Comparison of ENCODE assay signal across 22 cellular contexts in genomic region chr2:42249284-42249683, GRCh38.
DNase-seq lines count a peak whose midpoint lies in the region; ATAC-seq and TF ChIP-seq lines count a peak whose summit lies in the region.
"Had no signal": no experiment of that assay in that cellular context is flagged by ENCODE, and none has a peak within 500 bp of the region (broad histone marks: within the 10 kb centered on the region; RNA-seq: fewer than 3 reads in every experiment).

No MANE protein-coding gene starts in this region.

- H3K4me1 Mint-ChIP-seq in nephron progenitor cell (peaks cover 41% of the 10 kb centered on the region), glutamatergic neuron (ENCODE audit: low read depth, unreplicated experiment) (no peaks in the 10 kb centered on the region), Calu3 (ENCODE audit: low read depth, unreplicated experiment) (peaks cover 24% of the 10 kb centered on the region)
- H3K4me1 Mint-ChIP-seq in activated naive CD4-positive, alpha-beta T cell treated with anti-CD3 and anti-CD28 coated beads, Interleukin-2, amount 10 ng/mL, durations not matched to agents 7 days and 5 days = peaks cover 37% of the 10 kb centered on the region

- no TSS peak for BruUV-seq in Calu3 (replicated peaks; lab: Mats Ljungman, UMichigan)

- H3K27ac Mint-ChIP-seq in nephron progenitor cell (peak overlapping the region; percentile 84), glutamatergic neuron (ENCODE audit: unreplicated experiment) (no peak overlapping the region), Calu3 (ENCODE audit: unreplicated experiment) (no peak overlapping the region)
- no peak overlapping the region for H3K27ac Mint-ChIP-seq in activated naive CD4-positive, alpha-beta T cell treated with anti-CD3 and anti-CD28 coated beads, Interleukin-2, amount 10 ng/mL, durations not matched to agents 7 days and 5 days
- H3K27ac Mint-ChIP-seq: activated CD4-positive, alpha-beta T cell treated with anti-CD3 and anti-CD28 coated beads for 36 hours had no signal

- peaks cover 19% of the 10 kb centered on the region for H3K4me1 ChIP-seq in body of pancreas
- H3K4me1 ChIP-seq: foreskin keratinocyte had no signal

- H3K27me3 Mint-ChIP-seq in nephron progenitor cell (ENCODE audit: low read depth, poor library complexity) = no peaks in the 10 kb centered on the region
- H3K27me3 Mint-ChIP-seq in activated naive CD4-positive, alpha-beta T cell treated with anti-CD3 and anti-CD28 coated beads, Interleukin-2, amount 10 ng/mL, durations not matched to agents 7 days and 5 days = no peaks in the 10 kb centered on the region
- H3K27me3 Mint-ChIP-seq in glutamatergic neuron (ENCODE audit: unreplicated experiment) = no peaks in the 10 kb centered on the region
- H3K27me3 Mint-ChIP-seq in Calu3 (ENCODE audit: unreplicated experiment) = no peaks in the 10 kb centered on the region
- H3K27me3 Mint-ChIP-seq: activated CD4-positive, alpha-beta T cell treated with anti-CD3 and anti-CD28 coated beads for 36 hours had no signal

- H3K27ac ChIP-seq in body of pancreas = peak overlapping the region in 3 of 4 donors; percentile 48 to 76 (median 60)
- H3K27ac ChIP-seq: C4-2B, foreskin keratinocyte, HL-60, thoracic aorta had no signal

- H3K36me3 ChIP-seq in body of pancreas (replicated peaks in 1 of 2; ENCODE audit: insufficient read depth in 1 of 2, low read depth in 2 of 2) = no peaks in the 10 kb centered on the region
- H3K36me3 ChIP-seq: thoracic aorta had no signal

- H3K36me3 Mint-ChIP-seq in nephron progenitor cell (ENCODE audit: low read depth) (peaks cover 71% of the 10 kb centered on the region), glutamatergic neuron (ENCODE audit: unreplicated experiment) (no peaks in the 10 kb centered on the region), Calu3 (ENCODE audit: insufficient read depth, unreplicated experiment) (no peaks in the 10 kb centered on the region)
- H3K36me3 Mint-ChIP-seq in activated naive CD4-positive, alpha-beta T cell treated with anti-CD3 and anti-CD28 coated beads, Interleukin-2, amount 10 ng/mL, durations not matched to agents 7 days and 5 days = peaks cover 65% of the 10 kb centered on the region

- 8 to 13% methylated on average over 2 of the region's 2 CpGs for WGBS in body of pancreas, 2 donors

- H3K9me3 ChIP-seq in body of pancreas = no peaks in the 10 kb centered on the region
- H3K9me3 ChIP-seq: left lung, thoracic aorta had no signal

- H3K4me3 ChIP-seq in body of pancreas = no peak overlapping the region
- H3K4me3 ChIP-seq: left lung, smooth muscle cell, thoracic aorta had no signal

- H3K4me3 Mint-ChIP-seq in nephron progenitor cell = no peak overlapping the region
- no peak overlapping the region for H3K4me3 Mint-ChIP-seq in activated naive CD4-positive, alpha-beta T cell treated with anti-CD3 and anti-CD28 coated beads, Interleukin-2, amount 10 ng/mL, durations not matched to agents 7 days and 5 days
- no peak overlapping the region for H3K4me3 Mint-ChIP-seq in glutamatergic neuron (ENCODE audit: unreplicated experiment)
- H3K4me3 Mint-ChIP-seq in Calu3 (ENCODE audit: low read depth, unreplicated experiment) = no peak overlapping the region
- H3K4me3 Mint-ChIP-seq: activated CD4-positive, alpha-beta T cell treated with anti-CD3 and anti-CD28 coated beads for 36 hours had no signal

- CTCF ChIA-PET in activated naive CD4-positive, alpha-beta T cell treated with anti-CD3 and anti-CD28 coated beads, Interleukin-2, amount 10 ng/mL, durations not matched to agents 7 days and 5 days (lab: Charles Lee) = no interaction called here
- CTCF ChIA-PET in Calu3 (lab: Charles Lee) = interaction anchor here (1.0 to 1.3 kb wide), 2 partner anchors 10 to 116 kb away, joined by 6 to 7 read pairs; no protein-coding TSS in a partner anchor

- H3K9me3 Mint-ChIP-seq in nephron progenitor cell = peaks cover 11% of the 10 kb centered on the region
- H3K9me3 Mint-ChIP-seq in activated naive CD4-positive, alpha-beta T cell treated with anti-CD3 and anti-CD28 coated beads, Interleukin-2, amount 10 ng/mL, durations not matched to agents 7 days and 5 days = peaks cover under 1% of the 10 kb centered on the region
- H3K9me3 Mint-ChIP-seq in glutamatergic neuron (ENCODE audit: unreplicated experiment) = no peaks in the 10 kb centered on the region
- H3K9me3 Mint-ChIP-seq in Calu3 (ENCODE audit: low read depth, unreplicated experiment) = no peaks in the 10 kb centered on the region

- peak; percentile 8 for DNase-seq in CD1c-positive myeloid dendritic cell (ENCODE audit: extremely low spot score)
- peak; percentile 17 to 22 for DNase-seq in Kasumi-1 (lab: John Stamatoyannopoulos, UW)
- DNase-seq in body of pancreas = no peak
- no peak for DNase-seq in nephron progenitor cell
- no peak for DNase-seq in NCI-H345 (lab: John Stamatoyannopoulos, UW)
- DNase-seq in activated naive CD4-positive, alpha-beta T cell treated with anti-CD3 and anti-CD28 coated beads, Interleukin-2, amount 10 ng/mL, durations not matched to agents 7 days and 5 days = no peak
- no peak for DNase-seq in glutamatergic neuron
- DNase-seq in Calu3 = no peak
- DNase-seq: activated CD4-positive, alpha-beta T cell treated with anti-CD3 and anti-CD28 coated beads for 36 hours; activated CD8-positive, alpha-beta memory T cell treated with anti-CD3 and anti-CD28 coated beads, Interleukin-2, amount 50 U/mL, for 48 hours; activated gamma-delta T cell treated with Interleukin-2 at 50 U/mL for 16 hours; anterior cingulate cortex; cortex of kidney; foreskin keratinocyte; left lung; posterior cingulate gyrus; SIG-M5; T-helper 2 cell had no signal

- no peak for ATAC-seq in body of pancreas
- ATAC-seq: activated CD4-positive, alpha-beta T cell treated with anti-CD3 and anti-CD28 coated beads for 36 hours; foreskin keratinocyte had no signal

- H3K27me3 ChIP-seq in body of pancreas = no peaks in the 10 kb centered on the region
- H3K27me3 ChIP-seq: foreskin keratinocyte, left lung had no signal

- TF ChIP-seq POLR2A in body of pancreas (IDR thresholded peaks at IDR 0.05) = no peak

- TF ChIP-seq CTCF in body of pancreas (IDR thresholded peaks at IDR 0.05) (no peak), nephron progenitor cell (IDR thresholded peaks at IDR 0.05) (no peak), glutamatergic neuron (IDR thresholded peaks at IDR 0.05; ENCODE audit: partially characterized antibody, unreplicated experiment) (no peak), Calu3 (IDR thresholded peaks at IDR 0.05; ENCODE audit: unreplicated experiment) (no peak)

- intact Hi-C loops in body of pancreas (cut with DNase I) (no loop called here), Calu3 (cut with micrococcal nuclease; ENCODE audit: unreplicated experiment) (no loop called here)

Comparison
In these comparisons a context has a peak if more than half of its experiments do, and no peak if none do; other contexts are left out.
1. DNase-seq: peak in CD1c-positive myeloid dendritic cell (single experiment) and Kasumi-1 (2 of 2); none in body of pancreas (0 of 4), nephron progenitor cell (single experiment), NCI-H345 (single experiment), activated naive CD4-positive, alpha-beta T cell treated with anti-CD3 and anti-CD28 coated beads, Interleukin-2, amount 10 ng/mL, durations not matched to agents 7 days and 5 days (single experiment), glutamatergic neuron (single experiment) and Calu3 (single experiment).